ENCODE assay signal across 1 cellular context in the genomic region with DNA sequence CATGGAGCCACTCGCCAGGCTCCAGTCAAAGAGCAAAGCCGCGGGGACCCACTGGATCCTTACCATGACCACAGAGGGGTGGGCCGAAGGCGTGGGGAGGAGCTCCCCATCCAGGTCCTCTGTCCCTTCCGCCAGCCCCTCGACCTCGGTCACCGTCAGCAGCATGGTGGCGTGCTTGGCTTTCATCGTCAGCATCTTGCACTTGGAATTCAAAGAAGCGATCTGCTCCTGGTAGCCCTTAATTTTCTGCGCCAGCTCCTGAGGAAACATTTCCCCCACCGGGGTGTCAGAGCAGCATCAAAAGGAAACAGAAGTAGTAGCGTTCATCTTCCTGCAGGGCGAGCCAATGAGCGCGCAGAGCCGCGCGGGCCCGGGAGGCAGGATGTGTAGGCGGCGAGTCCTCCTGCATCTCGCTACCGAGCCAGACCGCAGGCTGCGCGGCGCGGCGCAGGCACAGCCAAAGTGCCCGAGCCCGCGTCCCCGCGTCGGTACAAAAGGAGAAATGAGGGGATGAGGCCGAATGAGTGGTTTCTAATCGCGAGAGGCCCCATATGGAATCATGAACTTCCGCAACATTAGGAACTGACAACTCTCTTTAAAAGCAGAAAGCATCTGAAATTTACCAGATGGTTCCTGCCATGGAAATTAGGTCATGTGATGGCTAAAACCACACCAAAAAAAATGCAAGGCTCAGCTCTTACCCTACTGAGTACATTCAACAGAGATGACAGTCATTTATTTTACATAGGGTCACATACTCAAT.
TF ChIP-seq lines count a peak whose summit lies in the region.

No MANE protein-coding gene starts in this region.

TF ChIP-seq in HepG2, 621 proteins besides CTCF, POLR2A, EP300 and RAD21 (continued from another document and continues in another):
- TF ChIP-seq, protein P1, sequence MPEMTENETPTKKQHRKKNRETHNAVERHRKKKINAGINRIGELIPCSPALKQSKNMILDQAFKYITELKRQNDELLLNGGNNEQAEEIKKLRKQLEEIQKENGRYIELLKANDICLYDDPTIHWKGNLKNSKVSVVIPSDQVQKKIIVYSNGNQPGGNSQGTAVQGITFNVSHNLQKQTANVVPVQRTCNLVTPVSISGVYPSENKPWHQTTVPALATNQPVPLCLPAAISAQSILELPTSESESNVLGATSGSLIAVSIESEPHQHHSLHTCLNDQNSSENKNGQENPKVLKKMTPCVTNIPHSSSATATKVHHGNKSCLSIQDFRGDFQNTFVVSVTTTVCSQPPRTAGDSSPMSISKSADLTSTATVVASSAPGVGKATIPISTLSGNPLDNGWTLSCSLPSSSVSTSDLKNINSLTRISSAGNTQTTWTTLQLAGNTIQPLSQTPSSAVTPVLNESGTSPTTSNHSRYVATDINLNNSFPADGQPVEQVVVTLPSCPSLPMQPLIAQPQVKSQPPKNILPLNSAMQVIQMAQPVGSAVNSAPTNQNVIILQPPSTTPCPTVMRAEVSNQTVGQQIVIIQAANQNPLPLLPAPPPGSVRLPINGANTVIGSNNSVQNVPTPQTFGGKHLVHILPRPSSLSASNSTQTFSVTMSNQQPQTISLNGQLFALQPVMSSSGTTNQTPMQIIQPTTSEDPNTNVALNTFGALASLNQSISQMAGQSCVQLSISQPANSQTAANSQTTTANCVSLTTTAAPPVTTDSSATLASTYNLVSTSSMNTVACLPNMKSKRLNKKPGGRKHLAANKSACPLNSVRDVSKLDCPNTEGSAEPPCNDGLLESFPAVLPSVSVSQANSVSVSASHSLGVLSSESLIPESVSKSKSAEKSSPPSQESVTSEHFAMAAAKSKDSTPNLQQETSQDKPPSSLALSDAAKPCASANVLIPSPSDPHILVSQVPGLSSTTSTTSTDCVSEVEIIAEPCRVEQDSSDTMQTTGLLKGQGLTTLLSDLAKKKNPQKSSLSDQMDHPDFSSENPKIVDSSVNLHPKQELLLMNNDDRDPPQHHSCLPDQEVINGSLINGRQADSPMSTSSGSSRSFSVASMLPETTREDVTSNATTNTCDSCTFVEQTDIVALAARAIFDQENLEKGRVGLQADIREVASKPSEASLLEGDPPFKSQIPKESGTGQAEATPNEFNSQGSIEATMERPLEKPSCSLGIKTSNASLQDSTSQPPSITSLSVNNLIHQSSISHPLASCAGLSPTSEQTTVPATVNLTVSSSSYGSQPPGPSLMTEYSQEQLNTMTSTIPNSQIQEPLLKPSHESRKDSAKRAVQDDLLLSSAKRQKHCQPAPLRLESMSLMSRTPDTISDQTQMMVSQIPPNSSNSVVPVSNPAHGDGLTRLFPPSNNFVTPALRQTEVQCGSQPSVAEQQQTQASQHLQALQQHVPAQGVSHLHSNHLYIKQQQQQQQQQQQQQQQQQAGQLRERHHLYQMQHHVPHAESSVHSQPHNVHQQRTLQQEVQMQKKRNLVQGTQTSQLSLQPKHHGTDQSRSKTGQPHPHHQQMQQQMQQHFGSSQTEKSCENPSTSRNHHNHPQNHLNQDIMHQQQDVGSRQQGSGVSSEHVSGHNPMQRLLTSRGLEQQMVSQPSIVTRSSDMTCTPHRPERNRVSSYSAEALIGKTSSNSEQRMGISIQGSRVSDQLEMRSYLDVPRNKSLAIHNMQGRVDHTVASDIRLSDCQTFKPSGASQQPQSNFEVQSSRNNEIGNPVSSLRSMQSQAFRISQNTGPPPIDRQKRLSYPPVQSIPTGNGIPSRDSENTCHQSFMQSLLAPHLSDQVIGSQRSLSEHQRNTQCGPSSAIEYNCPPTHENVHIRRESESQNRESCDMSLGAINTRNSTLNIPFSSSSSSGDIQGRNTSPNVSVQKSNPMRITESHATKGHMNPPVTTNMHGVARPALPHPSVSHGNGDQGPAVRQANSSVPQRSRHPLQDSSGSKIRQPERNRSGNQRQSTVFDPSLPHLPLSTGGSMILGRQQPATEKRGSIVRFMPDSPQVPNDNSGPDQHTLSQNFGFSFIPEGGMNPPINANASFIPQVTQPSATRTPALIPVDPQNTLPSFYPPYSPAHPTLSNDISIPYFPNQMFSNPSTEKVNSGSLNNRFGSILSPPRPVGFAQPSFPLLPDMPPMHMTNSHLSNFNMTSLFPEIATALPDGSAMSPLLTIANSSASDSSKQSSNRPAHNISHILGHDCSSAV (CRISPR knock-in tag; IDR thresholded peaks at IDR 0.05; ENCODE audit: borderline replicate concordance), result 0 out of 2 replicates have a peak, but pooled peaks have one; percentile 36
- TF ChIP-seq ETV5 (CRISPR knock-in tag; IDR thresholded peaks at IDR 0.05; ENCODE audit: borderline replicate concordance) (peak; percentile 53; the same call in 1 of the 2 replicates), ZNF224 (CRISPR knock-in tag; IDR thresholded peaks at IDR 0.05) (peak; percentile 66; the same call in 1 of the 2 replicates), ZFYVE20 (CRISPR knock-in tag; IDR thresholded peaks at IDR 0.05; ENCODE audit: borderline replicate concordance, low read depth) (no peak), ZNF558 (CRISPR knock-in tag; IDR thresholded peaks at IDR 0.05; ENCODE audit: borderline replicate concordance) (peak; percentile 74; the same call in 1 of the 2 replicates), FOXK2 (IDR thresholded peaks at IDR 0.05) (no peak), RELA (CRISPR knock-in tag; IDR thresholded peaks at IDR 0.05) (peak; percentile 72; the same call in 1 of the 2 replicates), NFYB (CRISPR knock-in tag; IDR thresholded peaks at IDR 0.05) (peak; percentile 84), ZNF552 (CRISPR knock-in tag; IDR thresholded peaks at IDR 0.05; ENCODE audit: borderline replicate concordance) (no peak), ZNF343 (CRISPR knock-in tag; IDR thresholded peaks at IDR 0.05) (peak; percentile 77), ZNF652 (CRISPR knock-in tag; IDR thresholded peaks at IDR 0.05; ENCODE audit: borderline replicate concordance, low read depth) (0 out of 2 replicates have a peak, but pooled peaks have one; percentile 7), ZNF775 (CRISPR knock-in tag; IDR thresholded peaks at IDR 0.05; ENCODE audit: borderline replicate concordance) (no peak; the same call in 1 of the 2 replicates), ZNF431 (CRISPR knock-in tag; IDR thresholded peaks at IDR 0.05; ENCODE audit: borderline replicate concordance, low read depth) (peak; percentile 77; the same call in 1 of the 2 replicates), ZNF737 (CRISPR knock-in tag; IDR thresholded peaks at IDR 0.05; ENCODE audit: borderline replicate concordance) (no peak), NFYC (CRISPR knock-in tag; IDR thresholded peaks at IDR 0.05) (peak; percentile 77), MAF1 (CRISPR knock-in tag; IDR thresholded peaks at IDR 0.05; ENCODE audit: borderline replicate concordance) (no peak), ZNF629 (CRISPR knock-in tag; conservative IDR thresholded peaks at IDR 0.05) (no peak), ZFP36L1 (CRISPR knock-in tag; IDR thresholded peaks at IDR 0.05) (no peak; the same call in 1 of the 2 replicates), KDM5B (CRISPR knock-in tag; IDR thresholded peaks at IDR 0.05; ENCODE audit: borderline replicate concordance) (peak; percentile 94; the same call in 1 of the 2 replicates), ZNF501 (CRISPR knock-in tag; IDR thresholded peaks at IDR 0.05) (peak; percentile 99), MIXL1 (CRISPR knock-in tag; IDR thresholded peaks at IDR 0.05) (no peak), NONO (IDR thresholded peaks at IDR 0.05) (no peak), NONO (CRISPR knock-in tag; conservative IDR thresholded peaks at IDR 0.05) (0 out of 2 replicates have a peak, but pooled peaks have one; percentile 45), ZNF3 (CRISPR knock-in tag; IDR thresholded peaks at IDR 0.05) (no peak), ZNF292 (CRISPR knock-in tag; IDR thresholded peaks at IDR 0.05; ENCODE audit: borderline replicate concordance, low read depth) (peak; percentile 91)
- TF ChIP-seq, protein P2, sequence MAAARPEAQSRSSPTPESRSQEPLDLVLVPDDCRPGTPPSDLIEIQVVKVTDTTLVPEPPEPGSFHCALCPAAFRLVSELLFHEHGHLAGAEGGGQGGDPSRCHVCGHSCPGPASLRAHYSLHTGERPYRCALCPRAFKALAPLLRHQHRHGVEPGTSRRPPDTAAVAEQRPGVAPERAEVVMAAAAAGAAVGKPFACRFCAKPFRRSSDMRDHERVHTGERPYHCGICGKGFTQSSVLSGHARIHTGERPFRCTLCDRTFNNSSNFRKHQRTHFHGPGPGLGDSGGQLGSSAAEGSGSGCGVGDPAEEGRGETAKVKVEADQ (CRISPR knock-in tag; IDR thresholded peaks at IDR 0.05; ENCODE audit: borderline replicate concordance), result peak; percentile 92; the same call in 1 of the 2 replicates
- TF ChIP-seq, protein P3, sequence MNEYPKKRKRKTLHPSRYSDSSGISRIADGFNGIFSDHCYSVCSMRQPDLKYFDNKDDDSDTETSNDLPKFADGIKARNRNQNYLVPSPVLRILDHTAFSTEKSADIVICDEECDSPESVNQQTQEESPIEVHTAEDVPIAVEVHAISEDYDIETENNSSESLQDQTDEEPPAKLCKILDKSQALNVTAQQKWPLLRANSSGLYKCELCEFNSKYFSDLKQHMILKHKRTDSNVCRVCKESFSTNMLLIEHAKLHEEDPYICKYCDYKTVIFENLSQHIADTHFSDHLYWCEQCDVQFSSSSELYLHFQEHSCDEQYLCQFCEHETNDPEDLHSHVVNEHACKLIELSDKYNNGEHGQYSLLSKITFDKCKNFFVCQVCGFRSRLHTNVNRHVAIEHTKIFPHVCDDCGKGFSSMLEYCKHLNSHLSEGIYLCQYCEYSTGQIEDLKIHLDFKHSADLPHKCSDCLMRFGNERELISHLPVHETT (CRISPR knock-in tag; conservative IDR thresholded peaks at IDR 0.05), result 0 out of 2 replicates have a peak, but pooled peaks have one; percentile 50
- TF ChIP-seq, protein P4, sequence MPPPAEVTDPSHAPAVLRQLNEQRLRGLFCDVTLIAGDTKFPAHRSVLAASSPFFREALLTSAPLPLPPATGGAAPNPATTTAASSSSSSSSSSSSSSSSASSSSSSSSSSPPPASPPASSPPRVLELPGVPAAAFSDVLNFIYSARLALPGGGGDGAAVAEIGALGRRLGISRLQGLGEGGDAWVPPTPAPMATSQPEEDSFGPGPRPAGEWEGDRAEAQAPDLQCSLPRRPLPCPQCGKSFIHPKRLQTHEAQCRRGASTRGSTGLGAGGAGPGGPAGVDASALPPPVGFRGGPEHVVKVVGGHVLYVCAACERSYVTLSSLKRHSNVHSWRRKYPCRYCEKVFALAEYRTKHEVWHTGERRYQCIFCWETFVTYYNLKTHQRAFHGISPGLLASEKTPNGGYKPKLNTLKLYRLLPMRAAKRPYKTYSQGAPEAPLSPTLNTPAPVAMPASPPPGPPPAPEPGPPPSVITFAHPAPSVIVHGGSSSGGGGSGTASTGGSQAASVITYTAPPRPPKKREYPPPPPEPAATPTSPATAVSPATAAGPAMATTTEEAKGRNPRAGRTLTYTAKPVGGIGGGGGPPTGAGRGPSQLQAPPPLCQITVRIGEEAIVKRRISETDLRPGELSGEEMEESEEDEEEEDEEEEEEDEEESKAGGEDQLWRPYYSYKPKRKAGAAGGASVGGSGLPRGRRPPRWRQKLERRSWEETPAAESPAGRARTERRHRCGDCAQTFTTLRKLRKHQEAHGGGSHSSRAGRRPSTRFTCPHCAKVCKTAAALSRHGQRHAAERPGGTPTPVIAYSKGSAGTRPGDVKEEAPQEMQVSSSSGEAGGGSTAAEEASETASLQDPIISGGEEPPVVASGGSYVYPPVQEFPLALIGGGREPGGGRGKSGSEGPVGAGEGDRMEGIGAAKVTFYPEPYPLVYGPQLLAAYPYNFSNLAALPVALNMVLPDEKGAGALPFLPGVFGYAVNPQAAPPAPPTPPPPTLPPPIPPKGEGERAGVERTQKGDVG (CRISPR knock-in tag; IDR thresholded peaks at IDR 0.05; ENCODE audit: borderline replicate concordance), result peak; percentile 95
- TF ChIP-seq, protein P5, sequence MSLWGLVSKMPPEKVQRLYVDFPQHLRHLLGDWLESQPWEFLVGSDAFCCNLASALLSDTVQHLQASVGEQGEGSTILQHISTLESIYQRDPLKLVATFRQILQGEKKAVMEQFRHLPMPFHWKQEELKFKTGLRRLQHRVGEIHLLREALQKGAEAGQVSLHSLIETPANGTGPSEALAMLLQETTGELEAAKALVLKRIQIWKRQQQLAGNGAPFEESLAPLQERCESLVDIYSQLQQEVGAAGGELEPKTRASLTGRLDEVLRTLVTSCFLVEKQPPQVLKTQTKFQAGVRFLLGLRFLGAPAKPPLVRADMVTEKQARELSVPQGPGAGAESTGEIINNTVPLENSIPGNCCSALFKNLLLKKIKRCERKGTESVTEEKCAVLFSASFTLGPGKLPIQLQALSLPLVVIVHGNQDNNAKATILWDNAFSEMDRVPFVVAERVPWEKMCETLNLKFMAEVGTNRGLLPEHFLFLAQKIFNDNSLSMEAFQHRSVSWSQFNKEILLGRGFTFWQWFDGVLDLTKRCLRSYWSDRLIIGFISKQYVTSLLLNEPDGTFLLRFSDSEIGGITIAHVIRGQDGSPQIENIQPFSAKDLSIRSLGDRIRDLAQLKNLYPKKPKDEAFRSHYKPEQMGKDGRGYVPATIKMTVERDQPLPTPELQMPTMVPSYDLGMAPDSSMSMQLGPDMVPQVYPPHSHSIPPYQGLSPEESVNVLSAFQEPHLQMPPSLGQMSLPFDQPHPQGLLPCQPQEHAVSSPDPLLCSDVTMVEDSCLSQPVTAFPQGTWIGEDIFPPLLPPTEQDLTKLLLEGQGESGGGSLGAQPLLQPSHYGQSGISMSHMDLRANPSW (CRISPR knock-in tag; IDR thresholded peaks at IDR 0.05; ENCODE audit: borderline replicate concordance), result 0 out of 2 replicates have a peak, but pooled peaks have one; percentile 41
- TF ChIP-seq, protein P6, sequence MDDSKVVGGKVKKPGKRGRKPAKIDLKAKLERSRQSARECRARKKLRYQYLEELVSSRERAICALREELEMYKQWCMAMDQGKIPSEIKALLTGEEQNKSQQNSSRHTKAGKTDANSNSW (CRISPR knock-in tag; IDR thresholded peaks at IDR 0.05; ENCODE audit: borderline replicate concordance), result 0 out of 2 replicates have a peak, but pooled peaks have one; percentile 51
- TF ChIP-seq, protein P7, sequence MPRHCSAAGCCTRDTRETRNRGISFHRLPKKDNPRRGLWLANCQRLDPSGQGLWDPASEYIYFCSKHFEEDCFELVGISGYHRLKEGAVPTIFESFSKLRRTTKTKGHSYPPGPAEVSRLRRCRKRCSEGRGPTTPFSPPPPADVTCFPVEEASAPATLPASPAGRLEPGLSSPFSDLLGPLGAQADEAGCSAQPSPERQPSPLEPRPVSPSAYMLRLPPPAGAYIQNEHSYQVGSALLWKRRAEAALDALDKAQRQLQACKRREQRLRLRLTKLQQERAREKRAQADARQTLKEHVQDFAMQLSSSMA (CRISPR knock-in tag; IDR thresholded peaks at IDR 0.05), result 0 out of 2 replicates have a peak, but pooled peaks have one; percentile 27
- TF ChIP-seq, protein P8, sequence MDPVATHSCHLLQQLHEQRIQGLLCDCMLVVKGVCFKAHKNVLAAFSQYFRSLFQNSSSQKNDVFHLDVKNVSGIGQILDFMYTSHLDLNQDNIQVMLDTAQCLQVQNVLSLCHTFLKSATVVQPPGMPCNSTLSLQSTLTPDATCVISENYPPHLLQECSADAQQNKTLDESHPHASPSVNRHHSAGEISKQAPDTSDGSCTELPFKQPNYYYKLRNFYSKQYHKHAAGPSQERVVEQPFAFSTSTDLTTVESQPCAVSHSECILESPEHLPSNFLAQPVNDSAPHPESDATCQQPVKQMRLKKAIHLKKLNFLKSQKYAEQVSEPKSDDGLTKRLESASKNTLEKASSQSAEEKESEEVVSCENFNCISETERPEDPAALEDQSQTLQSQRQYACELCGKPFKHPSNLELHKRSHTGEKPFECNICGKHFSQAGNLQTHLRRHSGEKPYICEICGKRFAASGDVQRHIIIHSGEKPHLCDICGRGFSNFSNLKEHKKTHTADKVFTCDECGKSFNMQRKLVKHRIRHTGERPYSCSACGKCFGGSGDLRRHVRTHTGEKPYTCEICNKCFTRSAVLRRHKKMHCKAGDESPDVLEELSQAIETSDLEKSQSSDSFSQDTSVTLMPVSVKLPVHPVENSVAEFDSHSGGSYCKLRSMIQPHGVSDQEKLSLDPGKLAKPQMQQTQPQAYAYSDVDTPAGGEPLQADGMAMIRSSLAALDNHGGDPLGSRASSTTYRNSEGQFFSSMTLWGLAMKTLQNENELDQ (CRISPR knock-in tag; IDR thresholded peaks at IDR 0.05; ENCODE audit: borderline replicate concordance), result no peak
